8 cellular contexts compared by ENCODE assay signal in genomic region chr9:130927995-130928900, GRCh38. TPM values are rescaled to one million over a fixed set of nuclear protein-coding genes. Genes with fewer than 3 reads are reported as not detected.
DNase-seq lines count a peak whose midpoint lies in the region; ATAC-seq and TF ChIP-seq lines count a peak whose summit lies in the region.
"Had no signal": no experiment of that assay in that cellular context is flagged by ENCODE, and none has a peak within 500 bp of the region (broad histone marks: within the 10 kb centered on the region; RNA-seq: fewer than 3 reads in every experiment).

No MANE protein-coding gene starts in this region.

- ATAC-seq in GM19023 (IDR thresholded peaks at IDR 0.05; ENCODE audit: unreplicated experiment) (no peak), HG03571 (IDR thresholded peaks at IDR 0.05; ENCODE audit: unreplicated experiment) (no peak)

- H3K4me2 ChIP-seq in osteoblast (ENCODE audit: insufficient read depth, low read length), result peak overlapping the region; percentile 12

- no peaks in the 10 kb centered on the region for H4K20me1 ChIP-seq in osteoblast (ENCODE audit: insufficient read depth, low read length)

- H3K36me3 ChIP-seq in brain microvascular endothelial cell (replicated peaks) (no peaks in the 10 kb centered on the region), osteoblast (ENCODE audit: insufficient read depth, low read length) (no peaks in the 10 kb centered on the region)

- TF ChIP-seq CTCF in GM13977 (IDR thresholded peaks at IDR 0.05; ENCODE audit: extremely low read depth, insufficient read depth, missing control alignments) (no peak), brain microvascular endothelial cell (IDR thresholded peaks at IDR 0.05; ENCODE audit: low read depth, low read length, missing control alignments) (no peak), osteoblast (IDR thresholded peaks at IDR 0.05; ENCODE audit: extremely low read depth, low read depth, low read length) (no peak)

- peak; percentile 80 for DNase-seq in GM13977 (ENCODE audit: low spot score)
- DNase-seq in HS-27A (ENCODE audit: low read depth), result peak; percentile 82
- peak; percentile 18 for DNase-seq in brain microvascular endothelial cell
- peak; percentile 98 for DNase-seq in osteoblast (ENCODE audit: insufficient read length, low spot score, missing footprints)
- DNase-seq in stimulated activated CD4-positive, alpha-beta T cell treated with anti-CD3 and anti-CD28 coated beads, Interleukin-4, amount 100 ng/mL, for 4 hours, result no peak

- H3K27ac ChIP-seq in brain microvascular endothelial cell, result no peak overlapping the region
- H3K27ac ChIP-seq in osteoblast (ENCODE audit: low read depth, low read length), result no peak overlapping the region

- in situ Hi-C loops in GM13977 (cut with MboI; ENCODE audit: low pct_unique_long_range_greater_than_20kb, low sequenced_read_pairs, unreplicated experiment), result no loop called here
- in situ Hi-C loops in brain microvascular endothelial cell (cut with HindIII; ENCODE audit: low pct_ligation_motif_present, low sequenced_read_pairs), result no loop called here

- H2AFZ ChIP-seq in osteoblast (ENCODE audit: low read length), result no peak overlapping the region

- no peaks in the 10 kb centered on the region for H3K79me2 ChIP-seq in osteoblast (ENCODE audit: insufficient read depth, low read length)

- peaks cover 30% of the 10 kb centered on the region for H3K27me3 ChIP-seq in brain microvascular endothelial cell (replicated peaks)
- H3K27me3 ChIP-seq in osteoblast (ENCODE audit: insufficient read depth, low read length), result no peaks in the 10 kb centered on the region

- H3K4me1 ChIP-seq in osteoblast (ENCODE audit: insufficient read depth, low read length), result peaks cover 23% of the 10 kb centered on the region

- no peak overlapping the region for H3K4me3 ChIP-seq in brain microvascular endothelial cell (ENCODE audit: low read depth, low read length)
- no peak overlapping the region for H3K4me3 ChIP-seq in osteoblast (ENCODE audit: insufficient read depth, low read length)

- no peaks in the 10 kb centered on the region for H3K9me3 ChIP-seq in osteoblast (ENCODE audit: low read depth, low read length)

RNA-seq across cellular contexts. Expression of gene FIBCD1, which starts 10.8 kb away (rescaled TPM):
- total RNA-seq in osteoblast, result 5.1 and 5.3 TPM in 2 replicates
- total RNA-seq: liver had no signal

RNA-seq across cellular contexts. Expression of gene QRFP, which starts 31.6 kb away (rescaled TPM):
- total RNA-seq in osteoblast, result not detected in 2 replicates

Comparison
In these comparisons a context has a peak if more than half of its experiments do, and no peak if none do; other contexts are left out.
1. DNase-seq: peak in GM13977 (single experiment), HS-27A (single experiment), brain microvascular endothelial cell (single experiment) and osteoblast (single experiment); none in stimulated activated CD4-positive, alpha-beta T cell treated with anti-CD3 and anti-CD28 coated beads, Interleukin-4, amount 100 ng/mL, for 4 hours (0 of 2).